1 cellular context compared by ENCODE assay signal in the genomic region with DNA sequence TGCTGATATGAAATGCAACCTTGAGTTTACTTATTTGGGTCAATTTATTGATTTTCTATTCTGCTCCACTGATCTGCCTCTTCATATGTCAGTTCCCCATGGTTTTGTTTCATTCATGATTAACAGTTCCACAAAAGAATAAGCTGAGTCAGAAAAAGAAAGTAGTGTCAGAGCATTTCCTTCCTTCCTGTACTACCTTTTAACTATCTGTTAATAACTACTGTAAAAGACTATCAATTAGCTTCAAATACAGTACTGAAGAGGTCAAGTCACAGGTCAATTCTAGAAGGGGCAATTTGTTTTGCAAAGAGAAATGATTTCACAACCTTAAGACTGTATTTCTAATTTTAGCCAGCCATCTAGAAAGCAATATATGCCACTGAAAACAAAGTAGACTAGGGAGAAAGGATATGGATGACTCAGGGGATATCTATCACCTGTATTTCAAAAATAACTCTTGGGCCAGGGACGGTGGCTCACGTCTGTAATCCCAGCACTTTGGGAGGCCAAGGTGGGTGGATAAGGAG.
TF ChIP-seq lines count a peak whose summit lies in the region.

No MANE protein-coding gene starts in this region.

TF ChIP-seq in GM12878, 131 proteins besides CTCF, POLR2A, EP300 and RAD21 (continued from another document):
- TF ChIP-seq, protein P1, sequence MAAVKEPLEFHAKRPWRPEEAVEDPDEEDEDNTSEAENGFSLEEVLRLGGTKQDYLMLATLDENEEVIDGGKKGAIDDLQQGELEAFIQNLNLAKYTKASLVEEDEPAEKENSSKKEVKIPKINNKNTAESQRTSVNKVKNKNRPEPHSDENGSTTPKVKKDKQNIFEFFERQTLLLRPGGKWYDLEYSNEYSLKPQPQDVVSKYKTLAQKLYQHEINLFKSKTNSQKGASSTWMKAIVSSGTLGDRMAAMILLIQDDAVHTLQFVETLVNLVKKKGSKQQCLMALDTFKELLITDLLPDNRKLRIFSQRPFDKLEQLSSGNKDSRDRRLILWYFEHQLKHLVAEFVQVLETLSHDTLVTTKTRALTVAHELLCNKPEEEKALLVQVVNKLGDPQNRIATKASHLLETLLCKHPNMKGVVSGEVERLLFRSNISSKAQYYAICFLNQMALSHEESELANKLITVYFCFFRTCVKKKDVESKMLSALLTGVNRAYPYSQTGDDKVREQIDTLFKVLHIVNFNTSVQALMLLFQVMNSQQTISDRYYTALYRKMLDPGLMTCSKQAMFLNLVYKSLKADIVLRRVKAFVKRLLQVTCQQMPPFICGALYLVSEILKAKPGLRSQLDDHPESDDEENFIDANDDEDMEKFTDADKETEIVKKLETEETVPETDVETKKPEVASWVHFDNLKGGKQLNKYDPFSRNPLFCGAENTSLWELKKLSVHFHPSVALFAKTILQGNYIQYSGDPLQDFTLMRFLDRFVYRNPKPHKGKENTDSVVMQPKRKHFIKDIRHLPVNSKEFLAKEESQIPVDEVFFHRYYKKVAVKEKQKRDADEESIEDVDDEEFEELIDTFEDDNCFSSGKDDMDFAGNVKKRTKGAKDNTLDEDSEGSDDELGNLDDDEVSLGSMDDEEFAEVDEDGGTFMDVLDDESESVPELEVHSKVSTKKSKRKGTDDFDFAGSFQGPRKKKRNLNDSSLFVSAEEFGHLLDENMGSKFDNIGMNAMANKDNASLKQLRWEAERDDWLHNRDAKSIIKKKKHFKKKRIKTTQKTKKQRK (IDR thresholded peaks at IDR 0.05; ENCODE audit: low read depth, low read length) = no peak
- TF ChIP-seq ETV6 (conservative IDR thresholded peaks at IDR 0.05 in 1 of 2, IDR thresholded peaks at IDR 0.05 in 1 of 2; ENCODE audit: borderline replicate concordance in 1 of 2, low read depth in 1 of 2) = peak in 1 of 2 experiments; percentile 95; a peak in 2 of 4 replicates
- TF ChIP-seq, protein P2, sequence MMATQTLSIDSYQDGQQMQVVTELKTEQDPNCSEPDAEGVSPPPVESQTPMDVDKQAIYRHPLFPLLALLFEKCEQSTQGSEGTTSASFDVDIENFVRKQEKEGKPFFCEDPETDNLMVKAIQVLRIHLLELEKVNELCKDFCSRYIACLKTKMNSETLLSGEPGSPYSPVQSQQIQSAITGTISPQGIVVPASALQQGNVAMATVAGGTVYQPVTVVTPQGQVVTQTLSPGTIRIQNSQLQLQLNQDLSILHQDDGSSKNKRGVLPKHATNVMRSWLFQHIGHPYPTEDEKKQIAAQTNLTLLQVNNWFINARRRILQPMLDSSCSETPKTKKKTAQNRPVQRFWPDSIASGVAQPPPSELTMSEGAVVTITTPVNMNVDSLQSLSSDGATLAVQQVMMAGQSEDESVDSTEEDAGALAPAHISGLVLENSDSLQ (IDR thresholded peaks at IDR 0.05) = 0 out of 2 replicates have a peak, but pooled peaks have one; percentile 21
- TF ChIP-seq NFYA (IDR thresholded peaks at IDR 0.05; ENCODE audit: borderline replicate concordance, low read depth, low read length) = no peak
- no peak for TF ChIP-seq SP1 (IDR thresholded peaks at IDR 0.05; ENCODE audit: low read depth, low read length)
- TF ChIP-seq IKZF2 (IDR thresholded peaks at IDR 0.05) = peak in 1 of 2 experiments; percentile 14; a peak in 1 of 4 replicates
- TF ChIP-seq NR2F1 (conservative IDR thresholded peaks at IDR 0.05) = peak; percentile 95
- no peak for TF ChIP-seq ZNF207 (IDR thresholded peaks at IDR 0.05; ENCODE audit: borderline replicate concordance)
- no peak for TF ChIP-seq POLR2AphosphoS5 (IDR thresholded peaks at IDR 0.05; ENCODE audit: low read length)
- peak; percentile 30 for TF ChIP-seq MEF2B (IDR thresholded peaks at IDR 0.05; ENCODE audit: partially characterized antibody, poor library complexity, severe bottlenecking)
- TF ChIP-seq, protein P3, sequence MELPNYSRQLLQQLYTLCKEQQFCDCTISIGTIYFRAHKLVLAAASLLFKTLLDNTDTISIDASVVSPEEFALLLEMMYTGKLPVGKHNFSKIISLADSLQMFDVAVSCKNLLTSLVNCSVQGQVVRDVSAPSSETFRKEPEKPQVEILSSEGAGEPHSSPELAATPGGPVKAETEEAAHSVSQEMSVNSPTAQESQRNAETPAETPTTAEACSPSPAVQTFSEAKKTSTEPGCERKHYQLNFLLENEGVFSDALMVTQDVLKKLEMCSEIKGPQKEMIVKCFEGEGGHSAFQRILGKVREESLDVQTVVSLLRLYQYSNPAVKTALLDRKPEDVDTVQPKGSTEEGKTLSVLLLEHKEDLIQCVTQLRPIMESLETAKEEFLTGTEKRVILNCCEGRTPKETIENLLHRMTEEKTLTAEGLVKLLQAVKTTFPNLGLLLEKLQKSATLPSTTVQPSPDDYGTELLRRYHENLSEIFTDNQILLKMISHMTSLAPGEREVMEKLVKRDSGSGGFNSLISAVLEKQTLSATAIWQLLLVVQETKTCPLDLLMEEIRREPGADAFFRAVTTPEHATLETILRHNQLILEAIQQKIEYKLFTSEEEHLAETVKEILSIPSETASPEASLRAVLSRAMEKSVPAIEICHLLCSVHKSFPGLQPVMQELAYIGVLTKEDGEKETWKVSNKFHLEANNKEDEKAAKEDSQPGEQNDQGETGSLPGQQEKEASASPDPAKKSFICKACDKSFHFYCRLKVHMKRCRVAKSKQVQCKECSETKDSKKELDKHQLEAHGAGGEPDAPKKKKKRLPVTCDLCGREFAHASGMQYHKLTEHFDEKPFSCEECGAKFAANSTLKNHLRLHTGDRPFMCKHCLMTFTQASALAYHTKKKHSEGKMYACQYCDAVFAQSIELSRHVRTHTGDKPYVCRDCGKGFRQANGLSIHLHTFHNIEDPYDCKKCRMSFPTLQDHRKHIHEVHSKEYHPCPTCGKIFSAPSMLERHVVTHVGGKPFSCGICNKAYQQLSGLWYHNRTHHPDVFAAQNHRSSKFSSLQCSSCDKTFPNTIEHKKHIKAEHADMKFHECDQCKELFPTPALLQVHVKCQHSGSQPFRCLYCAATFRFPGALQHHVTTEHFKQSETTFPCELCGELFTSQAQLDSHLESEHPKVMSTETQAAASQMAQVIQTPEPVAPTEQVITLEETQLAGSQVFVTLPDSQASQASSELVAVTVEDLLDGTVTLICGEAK (IDR thresholded peaks at IDR 0.05; ENCODE audit: borderline replicate concordance) = no peak
- TF ChIP-seq MTA2 (IDR thresholded peaks at IDR 0.05; ENCODE audit: low read depth) = peak; percentile 67
- peak; percentile 66; the same call in 1 of the 2 replicates for TF ChIP-seq NFIC (IDR thresholded peaks at IDR 0.05; ENCODE audit: low read depth, low read length)
- TF ChIP-seq ZNF217 (IDR thresholded peaks at IDR 0.05) = peak; percentile 35; the same call in 1 of the 2 replicates
